ENCODE assay signal across 1 cellular context in the genomic region with DNA sequence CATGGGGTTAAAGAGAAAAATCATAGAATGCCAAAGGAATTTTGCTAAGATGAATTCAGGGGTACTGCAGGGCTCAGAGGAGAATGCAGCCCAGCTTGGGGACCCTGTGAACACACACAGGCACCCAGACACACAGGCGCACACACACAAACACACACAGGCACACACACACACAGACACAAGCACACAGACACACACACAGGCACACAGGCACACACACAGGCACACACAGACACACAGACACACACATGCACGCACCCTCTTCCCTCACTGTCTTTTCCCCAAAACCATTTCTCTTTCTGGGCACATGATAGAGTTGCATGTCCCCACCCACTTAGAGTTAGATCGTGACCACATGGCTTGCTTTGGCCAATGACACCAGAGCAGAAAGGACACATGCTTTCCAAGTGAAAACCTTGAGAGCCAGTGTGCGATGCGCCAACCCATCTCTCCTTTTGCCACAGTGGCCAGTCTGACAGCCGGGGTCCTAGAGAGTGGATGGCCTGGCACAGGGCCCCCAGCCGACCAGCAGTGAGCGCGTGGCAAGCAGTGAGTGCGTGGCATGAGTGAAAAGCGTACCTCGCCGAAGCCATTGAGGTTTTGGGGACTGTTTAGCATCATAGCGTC.
TF ChIP-seq lines count a peak whose summit lies in the region.

No MANE protein-coding gene starts in this region.

TF ChIP-seq in HepG2, 621 proteins besides CTCF, POLR2A, EP300 and RAD21:
- TF ChIP-seq ZFP82 (CRISPR knock-in tag; IDR thresholded peaks at IDR 0.05; ENCODE audit: borderline replicate concordance), result no peak
- TF ChIP-seq, protein P1, sequence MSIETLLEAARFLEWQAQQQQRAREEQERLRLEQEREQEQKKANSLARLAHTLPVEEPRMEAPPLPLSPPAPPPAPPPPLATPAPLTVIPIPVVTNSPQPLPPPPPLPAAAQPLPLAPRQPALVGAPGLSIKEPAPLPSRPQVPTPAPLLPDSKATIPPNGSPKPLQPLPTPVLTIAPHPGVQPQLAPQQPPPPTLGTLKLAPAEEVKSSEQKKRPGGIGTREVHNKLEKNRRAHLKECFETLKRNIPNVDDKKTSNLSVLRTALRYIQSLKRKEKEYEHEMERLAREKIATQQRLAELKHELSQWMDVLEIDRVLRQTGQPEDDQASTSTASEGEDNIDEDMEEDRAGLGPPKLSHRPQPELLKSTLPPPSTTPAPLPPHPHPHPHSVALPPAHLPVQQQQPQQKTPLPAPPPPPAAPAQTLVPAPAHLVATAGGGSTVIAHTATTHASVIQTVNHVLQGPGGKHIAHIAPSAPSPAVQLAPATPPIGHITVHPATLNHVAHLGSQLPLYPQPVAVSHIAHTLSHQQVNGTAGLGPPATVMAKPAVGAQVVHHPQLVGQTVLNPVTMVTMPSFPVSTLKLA (IDR thresholded peaks at IDR 0.05), result peak; percentile 93
TF ChIP-seq in HepG2: peak in this region for 1.
